Comparison of ENCODE assay signal across 20 cellular contexts in the genomic region with DNA sequence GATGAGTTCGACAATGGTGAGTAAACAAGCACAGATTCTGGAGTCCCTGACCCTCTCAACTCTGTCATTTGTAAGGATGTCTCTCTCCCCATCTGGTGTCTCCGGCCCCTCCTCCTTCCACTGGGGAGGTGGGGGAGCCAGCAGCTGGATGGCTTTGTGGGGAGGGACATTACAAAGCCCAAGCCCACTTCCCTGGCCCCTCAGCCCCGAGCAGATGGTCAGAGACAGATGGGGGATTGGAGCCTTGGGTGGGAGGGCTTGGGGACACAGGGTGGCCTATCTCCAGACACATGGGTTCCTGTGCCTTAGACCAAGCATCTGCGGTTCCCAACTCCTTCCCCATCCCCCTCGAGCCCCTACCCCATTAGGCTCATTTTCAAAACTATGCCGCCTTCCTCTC. TPM values are rescaled to one million over a fixed set of nuclear protein-coding genes. Genes with fewer than 3 reads are reported as not detected.
DNase-seq lines count a peak whose midpoint lies in the region; ATAC-seq and TF ChIP-seq lines count a peak whose summit lies in the region.
"Had no signal": no experiment of that assay in that cellular context is flagged by ENCODE, and none has a peak within 500 bp of the region (broad histone marks: within the 10 kb centered on the region; RNA-seq: fewer than 3 reads in every experiment).

No MANE protein-coding gene starts in this region.

- H3K4me1 Mint-ChIP-seq in MCF 10A (ENCODE audit: insufficient read depth, unreplicated experiment) (peaks cover 15% of the 10 kb centered on the region), T-cell (peaks cover 25 to 30% (median 26%) of the 10 kb centered on the region in 3 donors), type B pancreatic cell (ENCODE audit: unreplicated experiment) (peaks cover 22% of the 10 kb centered on the region)
- H3K4me1 Mint-ChIP-seq in central memory CD8-positive, alpha-beta T cell: peaks cover 33% of the 10 kb centered on the region

- H3K4me3 ChIP-seq in breast epithelium (no peak overlapping the region), esophagus muscularis mucosa (no peak overlapping the region)
- H3K4me3 ChIP-seq: left lung, skin epidermis, suprapubic skin had no signal

- H3K4me1 ChIP-seq in breast epithelium (peaks cover 4 to 8% of the 10 kb centered on the region in 2 donors), esophagus muscularis mucosa (peaks cover 15 to 32% (median 18%) of the 10 kb centered on the region in 4 donors)

- H3K36me3 ChIP-seq in breast epithelium: peaks cover 2% of the 10 kb centered on the region
- peaks cover 29 to 56% (median 50%) of the 10 kb centered on the region in 4 donors for H3K36me3 ChIP-seq in esophagus muscularis mucosa

- WGBS in esophagus muscularis mucosa: 69% methylated on average over 6 of the region's 6 CpGs

- ATAC-seq in T-cell (replicated peaks in 1 of 4): no peak
- ATAC-seq in central memory CD8-positive, alpha-beta T cell (replicated peaks; ENCODE audit: extremely low read depth, poor library complexity, severe bottlenecking): no peak
- ATAC-seq: left lung had no signal

- H3K36me3 Mint-ChIP-seq in MCF 10A (ENCODE audit: insufficient read depth, unreplicated experiment) (peaks cover 27% of the 10 kb centered on the region), T-cell (peaks cover 17% of the 10 kb centered on the region), type B pancreatic cell (peaks cover 9% of the 10 kb centered on the region)
- H3K36me3 Mint-ChIP-seq in central memory CD8-positive, alpha-beta T cell (ENCODE audit: insufficient read depth): peaks cover 20% of the 10 kb centered on the region

- POLR2A ChIA-PET in MCF 10A (lab: Yijun Ruan, JAX): no interaction called here
- POLR2A ChIA-PET in T-cell (lab: Charles Lee): no interaction called here

- H3K9me3 Mint-ChIP-seq in MCF 10A (ENCODE audit: unreplicated experiment) (no peaks in the 10 kb centered on the region), T-cell (no peaks in the 10 kb centered on the region), type B pancreatic cell (no peaks in the 10 kb centered on the region)
- H3K9me3 Mint-ChIP-seq in central memory CD8-positive, alpha-beta T cell: no peaks in the 10 kb centered on the region

- peak overlapping the region; percentile 88 for H3K4me3 Mint-ChIP-seq in MCF 10A (ENCODE audit: unreplicated experiment)
- H3K4me3 Mint-ChIP-seq in T-cell: peak overlapping the region; percentile 36 to 84 (median 44)
- peak overlapping the region; percentile 33 for H3K4me3 Mint-ChIP-seq in central memory CD8-positive, alpha-beta T cell
- peak overlapping the region; percentile 62 for H3K4me3 Mint-ChIP-seq in type B pancreatic cell

- H3K27ac Mint-ChIP-seq in MCF 10A (ENCODE audit: low read depth, unreplicated experiment): peak overlapping the region; percentile 91
- no peak overlapping the region for H3K27ac Mint-ChIP-seq in T-cell
- peak overlapping the region; percentile 57 for H3K27ac Mint-ChIP-seq in central memory CD8-positive, alpha-beta T cell (ENCODE audit: low read depth)
- peak overlapping the region; percentile 72 for H3K27ac Mint-ChIP-seq in type B pancreatic cell

- H3K27ac ChIP-seq in breast epithelium (no peak overlapping the region), esophagus muscularis mucosa (replicated peaks in 1 of 4) (no peak overlapping the region)
- H3K27ac ChIP-seq: brain microvascular endothelial cell, left lung, skin epidermis, suprapubic skin had no signal

- H3K9me3 ChIP-seq in breast epithelium (no peaks in the 10 kb centered on the region), esophagus muscularis mucosa (no peaks in the 10 kb centered on the region)
- H3K9me3 ChIP-seq: left lung, suprapubic skin had no signal

- intact Hi-C loops in MCF 10A (cut with micrococcal nuclease) (no loop called here), breast epithelium (cut with DNase I; ENCODE audit: low total_unique reads) (no loop called here), esophagus muscularis mucosa (cut with DNase I) (no loop called here)

- no TSS peak for BruUV-seq in MCF 10A (replicated peaks; lab: Mats Ljungman, UMichigan)

- CTCF ChIA-PET in MCF 10A (lab: Yijun Ruan, JAX) (no interaction called here), T-cell (lab: Charles Lee) (no interaction called here)

- H3K27me3 Mint-ChIP-seq in MCF 10A (ENCODE audit: insufficient read depth, unreplicated experiment): no peaks in the 10 kb centered on the region
- no peaks in the 10 kb centered on the region for H3K27me3 Mint-ChIP-seq in T-cell
- H3K27me3 Mint-ChIP-seq in central memory CD8-positive, alpha-beta T cell: no peaks in the 10 kb centered on the region
- no peaks in the 10 kb centered on the region for H3K27me3 Mint-ChIP-seq in type B pancreatic cell

- TF ChIP-seq CTCF in MCF 10A (IDR thresholded peaks at IDR 0.05; ENCODE audit: unreplicated experiment) (no peak), breast epithelium (IDR thresholded peaks at IDR 0.05) (no peak), type B pancreatic cell (conservative IDR thresholded peaks at IDR 0.05) (no peak), esophagus muscularis mucosa (IDR thresholded peaks at IDR 0.05) (no peak), GM13977 (IDR thresholded peaks at IDR 0.05; ENCODE audit: extremely low read depth, insufficient read depth, missing control alignments) (no peak)

- in situ Hi-C loops in GM13977 (cut with MboI; ENCODE audit: low pct_unique_long_range_greater_than_20kb, low sequenced_read_pairs, unreplicated experiment): no loop called here

- DNase-seq in MCF 10A (ENCODE audit: unreplicated experiment) (no peak), breast epithelium (ENCODE audit: low spot score in 2 of 2) (no peak), T-cell (no peak), type B pancreatic cell (ENCODE audit: extremely low spot score, unreplicated experiment) (no peak), mucosa of gallbladder (ENCODE audit: low spot score) (no peak), esophagus muscularis mucosa (ENCODE audit: extremely low spot score) (no peak), GM13977 (ENCODE audit: low spot score) (no peak)
- no peak for DNase-seq in central memory CD8-positive, alpha-beta T cell (ENCODE audit: low spot score in 2 of 2)
- DNase-seq: activated CD8-positive, alpha-beta memory T cell treated with anti-CD3 and anti-CD28 coated beads for 24 hours; brain microvascular endothelial cell; DMS153; NCI-H1048; NCI-H2107; stimulated activated CD4-positive, alpha-beta T cell treated with anti-CD3 and anti-CD28 coated beads, Interleukin-4, amount 100 ng/mL, for 1 hour had no signal

- TF ChIP-seq POLR2A in breast epithelium (IDR thresholded peaks at IDR 0.05) (no peak), esophagus muscularis mucosa (IDR thresholded peaks at IDR 0.05; ENCODE audit: low read depth) (no peak)

- H3K27me3 ChIP-seq in breast epithelium (no peaks in the 10 kb centered on the region), esophagus muscularis mucosa (no peaks in the 10 kb centered on the region)
- H3K27me3 ChIP-seq: brain microvascular endothelial cell, left lung, suprapubic skin had no signal

- no peak for TF ChIP-seq EP300 in esophagus muscularis mucosa (IDR thresholded peaks at IDR 0.05)

RNA-seq across cellular contexts. Expression of a gene that starts 2.5 kb away (rescaled TPM):
- total RNA-seq in MCF 10A (2022): 71.2 and 94.2 TPM in 2 replicates
- total RNA-seq in breast epithelium: 10 to 100 TPM; 39.4 to 45.6 (median 41.1) TPM
- total RNA-seq in T-cell: 10 to 100 TPM; 50.5 to 53.7 (median 53.0) TPM
- total RNA-seq in type B pancreatic cell (ENCODE audit: low replicate concordance): 63.6 and 82.2 TPM in 2 replicates
- total RNA-seq in mucosa of gallbladder: 53.3 TPM
- total RNA-seq in esophagus muscularis mucosa: 10 to 100 TPM; 36.1 to 58.0 (median 51.3) TPM

RNA-seq across cellular contexts. Expression of a gene that starts 15.6 kb away (rescaled TPM):
- total RNA-seq in MCF 10A (2022): 0.56 and 0.68 TPM in 2 replicates
- total RNA-seq in breast epithelium: not detected
- under 1 TPM in 2 of 5 donors, not detected in 3; 0.16 to 0.20 TPM for total RNA-seq in T-cell
- 0.74 and 2.7 TPM in 2 replicates for total RNA-seq in type B pancreatic cell (ENCODE audit: low replicate concordance)
- total RNA-seq in mucosa of gallbladder: not detected
- not detected for total RNA-seq in esophagus muscularis mucosa
- total RNA-seq: posterior vena cava, suprapubic skin had no signal

RNA-seq across cellular contexts. Expression of a gene that starts 31.8 kb away (rescaled TPM):
- not detected in 2 replicates for total RNA-seq in MCF 10A (2022)
- not detected for total RNA-seq in breast epithelium
- total RNA-seq in T-cell: not detected
- total RNA-seq in type B pancreatic cell (ENCODE audit: low replicate concordance): 1.1 TPM in 1 of 2 replicates, not detected in the other
- total RNA-seq in mucosa of gallbladder: not detected
- total RNA-seq in esophagus muscularis mucosa: not detected
- total RNA-seq: dermis microvascular lymphatic vessel endothelial cell, left lung, posterior vena cava, RPMI7951, suprapubic skin had no signal

RNA-seq across cellular contexts. Expression of a gene that starts 37.8 kb away (rescaled TPM):
- total RNA-seq in MCF 10A (2022) (122 and 165 TPM in 2 replicates), breast epithelium (100 to 1,000 TPM in 2 of 3 donors, 10 to 100 TPM in 1; 74.3 to 115 (median 103) TPM), T-cell (100 to 1,000 TPM; 180 to 301 (median 194) TPM), type B pancreatic cell (ENCODE audit: low replicate concordance) (142 and 144 TPM in 2 replicates), mucosa of gallbladder (157 TPM), esophagus muscularis mucosa (100 to 1,000 TPM in 1 of 4 donors, 10 to 100 TPM in 3; 87.6 to 101 (median 91.5) TPM)

RNA-seq across cellular contexts. Expression of a gene that starts 47.4 kb away (rescaled TPM):
- total RNA-seq in MCF 10A (2022): 2,837 and 2,909 TPM in 2 replicates
- 1,000 to 10,000 TPM; 1,681 to 3,245 (median 1,756) TPM for total RNA-seq in breast epithelium
- total RNA-seq in T-cell: 1,000 to 10,000 TPM; 3,669 to 4,521 (median 4,268) TPM
- 2,174 and 2,175 TPM in 2 replicates for total RNA-seq in type B pancreatic cell (ENCODE audit: low replicate concordance)
- 1,378 TPM for total RNA-seq in mucosa of gallbladder
- 1,000 to 10,000 TPM; 1,316 to 2,441 (median 1,971) TPM for total RNA-seq in esophagus muscularis mucosa

Comparison
In these comparisons a context has a peak if more than half of its experiments do, and no peak if none do; other contexts are left out.
1. H3K27ac Mint-ChIP-seq: peak in MCF 10A (single experiment), central memory CD8-positive, alpha-beta T cell (single experiment) and type B pancreatic cell (single experiment); none in T-cell (0 of 2).
2. H3K4me3 Mint-ChIP-seq: peak in every context shown above with its lines; median percentile 88 in MCF 10A; 62 in type B pancreatic cell; 44 in T-cell; 33 in central memory CD8-positive, alpha-beta T cell.